Comparison of ENCODE assay signal across 7 cellular contexts in genomic region chr6:116764961-116765841, GRCh38. TPM values are rescaled to one million over a fixed set of nuclear protein-coding genes. Genes with fewer than 3 reads are reported as not detected.
DNase-seq lines count a peak whose midpoint lies in the region; ATAC-seq and TF ChIP-seq lines count a peak whose summit lies in the region.

Gene FAM162B, minus strand, starts transcription at chr6:116765719. Its CDS starts 143 bp downstream, at chr6:116765576.

- DNase-seq in T-cell (no peak), fibroblast of gingiva (ENCODE audit: low read depth) (peak; percentile 11), HEK293T (ENCODE audit: extremely low spot score) (no peak)
- no peak for DNase-seq in naive thymus-derived CD8-positive, alpha-beta T cell

- peaks cover 34 to 49% of the 10 kb centered on the region in 2 donors for H3K27me3 Mint-ChIP-seq in T-cell
- peaks cover 29 to 59% (median 45%) of the 10 kb centered on the region in 5 donors for H3K27me3 Mint-ChIP-seq in naive thymus-derived CD8-positive, alpha-beta T cell

- peaks cover 11 to 15% (median 14%) of the 10 kb centered on the region in 3 donors for H3K4me1 Mint-ChIP-seq in T-cell
- H3K4me1 Mint-ChIP-seq in naive thymus-derived CD8-positive, alpha-beta T cell = peaks cover 5 to 15% (median 10%) of the 10 kb centered on the region in 4 donors

- peak within 1 kb of the TSS; percentile 56 to 73 (median 67) for H3K4me3 Mint-ChIP-seq in T-cell
- H3K4me3 Mint-ChIP-seq in naive thymus-derived CD8-positive, alpha-beta T cell = peak within 1 kb of the TSS; percentile 57 to 86 (median 74)

- CTCF ChIA-PET in T-cell (lab: Charles Lee) = no interaction called here
- CTCF ChIA-PET in HEK293T (lab: Yijun Ruan, JAX) = no interaction called here

- ATAC-seq in GM19395 (IDR thresholded peaks at IDR 0.05; ENCODE audit: unreplicated experiment) = peak; percentile 46
- peak in 1 of 4 experiments; percentile 29 for ATAC-seq in T-cell (replicated peaks in 1 of 4)
- peak in 1 of 2 donors; percentile 29 for ATAC-seq in naive thymus-derived CD8-positive, alpha-beta T cell
- ATAC-seq in GM19035 (IDR thresholded peaks at IDR 0.05; ENCODE audit: unreplicated experiment) = no peak
- no peak for ATAC-seq in GM21390 (IDR thresholded peaks at IDR 0.05; ENCODE audit: unreplicated experiment)

- POLR2A ChIA-PET in T-cell (lab: Charles Lee) (no interaction called here), HEK293T (lab: Yijun Ruan, JAX) (interaction anchor here (1.1 kb wide), 1 partner anchor 194 kb away, joined by 3 read pairs; the partner anchor contains the start of gene RWDD1)
- POLR2A ChIA-PET in naive thymus-derived CD8-positive, alpha-beta T cell (lab: Charles Lee) = no interaction called here

- H3K9me3 Mint-ChIP-seq in T-cell = no peaks in the 10 kb centered on the region
- H3K9me3 Mint-ChIP-seq in naive thymus-derived CD8-positive, alpha-beta T cell = no peaks in the 10 kb centered on the region

- peak within 1 kb of the TSS in 1 of 2 donors; percentile 72 for H3K27ac Mint-ChIP-seq in T-cell
- H3K27ac Mint-ChIP-seq in naive thymus-derived CD8-positive, alpha-beta T cell = peak within 1 kb of the TSS in 1 of 10 donors; percentile 45

- H3K36me3 Mint-ChIP-seq in T-cell = no peaks in the 10 kb centered on the region
- peaks cover 0 to 10% (median 2%) of the 10 kb centered on the region in 3 donors for H3K36me3 Mint-ChIP-seq in naive thymus-derived CD8-positive, alpha-beta T cell

TF ChIP-seq in HEK293T, 16 proteins besides CTCF, POLR2A, EP300 and RAD21:
- TF ChIP-seq FOXA1 (IDR thresholded peaks at IDR 0.05) (no peak), FOXK2 (IDR thresholded peaks at IDR 0.05) (no peak), ARNT (IDR thresholded peaks at IDR 0.05) (no peak), BHLHE40 (IDR thresholded peaks at IDR 0.05; ENCODE audit: borderline replicate concordance) (no peak), HDGF (IDR thresholded peaks at IDR 0.05; ENCODE audit: borderline replicate concordance) (no peak), LEF1 (IDR thresholded peaks at IDR 0.05; ENCODE audit: borderline replicate concordance) (no peak), SUZ12 (IDR thresholded peaks at IDR 0.05) (no peak), TARDBP (IDR thresholded peaks at IDR 0.05) (no peak), SP1 (IDR thresholded peaks at IDR 0.05) (no peak), CTBP1 (IDR thresholded peaks at IDR 0.05; ENCODE audit: borderline replicate concordance) (no peak), ELF4 (IDR thresholded peaks at IDR 0.05) (no peak), FOXM1 (IDR thresholded peaks at IDR 0.05; ENCODE audit: borderline replicate concordance) (no peak), ZNF384 (IDR thresholded peaks at IDR 0.05) (no peak), L3MBTL2 (conservative IDR thresholded peaks at IDR 0.05) (no peak), NFRKB (IDR thresholded peaks at IDR 0.05) (no peak)
- TF ChIP-seq, protein P1, sequence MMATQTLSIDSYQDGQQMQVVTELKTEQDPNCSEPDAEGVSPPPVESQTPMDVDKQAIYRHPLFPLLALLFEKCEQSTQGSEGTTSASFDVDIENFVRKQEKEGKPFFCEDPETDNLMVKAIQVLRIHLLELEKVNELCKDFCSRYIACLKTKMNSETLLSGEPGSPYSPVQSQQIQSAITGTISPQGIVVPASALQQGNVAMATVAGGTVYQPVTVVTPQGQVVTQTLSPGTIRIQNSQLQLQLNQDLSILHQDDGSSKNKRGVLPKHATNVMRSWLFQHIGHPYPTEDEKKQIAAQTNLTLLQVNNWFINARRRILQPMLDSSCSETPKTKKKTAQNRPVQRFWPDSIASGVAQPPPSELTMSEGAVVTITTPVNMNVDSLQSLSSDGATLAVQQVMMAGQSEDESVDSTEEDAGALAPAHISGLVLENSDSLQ (IDR thresholded peaks at IDR 0.05) = no peak

RNA-seq across cellular contexts. Expression of gene FAM162B, which starts in this region (rescaled TPM):
- not detected for total RNA-seq in T-cell
- total RNA-seq in naive thymus-derived CD8-positive, alpha-beta T cell = not detected
- polyA plus RNA-seq in naive thymus-derived CD8-positive, alpha-beta T cell = not detected
